In genomic region chr6:39191236-39191930, GRCh38 we compare ENCODE assay signal across 17 cellular contexts. TPM values are rescaled to one million over a fixed set of nuclear protein-coding genes. Genes with fewer than 3 reads are reported as not detected.
DNase-seq lines count a peak whose midpoint lies in the region; ATAC-seq, FAIRE-seq and TF ChIP-seq lines count a peak whose summit lies in the region.
"Had no signal": no experiment of that assay in that cellular context is flagged by ENCODE, and none has a peak within 500 bp of the region (broad histone marks: within the 10 kb centered on the region; RNA-seq: fewer than 3 reads in every experiment).

No MANE protein-coding gene starts in this region.

- H3K18ac ChIP-seq in neuronal stem cell (ENCODE audit: low read length): peak overlapping the region; percentile 30

- H3K4me3 ChIP-seq in Peyer's patch (no peak overlapping the region), kidney (ENCODE audit: low read length in 2 of 2) (no peak overlapping the region), neuronal stem cell (ENCODE audit: low read length in 2 of 2) (no peak overlapping the region), transverse colon (no peak overlapping the region)
- H3K4me3 ChIP-seq: A549, GM23338 had no signal

- no peak for FAIRE-seq in kidney (lab: Jason Lieb, UNC)
- FAIRE-seq: A549, D721Med, GM18507 had no signal

- H3K4me2 ChIP-seq in neuronal stem cell (ENCODE audit: insufficient read depth, low read length, poor library complexity, severe bottlenecking): no peak overlapping the region
- H3K4me2 ChIP-seq: A549, GM23338 had no signal

- WGBS in neuronal stem cell (ENCODE audit: extremely low coverage in 2 of 2, insufficient read length in 2 of 2, insufficient replicate concordance in 1 of 2), 2 donors: no CpG with 5 or more reads among the region's 23 CpGs
- 90% methylated on average over 22 of the region's 23 CpGs; no CpG with 5 or more reads in 1 of the 2 donors for WGBS in transverse colon (ENCODE audit: low coverage in 1 of 2), 2 donors

- H3K79me1 ChIP-seq in neuronal stem cell (ENCODE audit: low read depth, low read length): peaks cover 4% of the 10 kb centered on the region

- peak overlapping the region in 2 of 4 donors; percentile 93 to 96 for H3K27ac ChIP-seq in Peyer's patch
- H3K27ac ChIP-seq in kidney (ENCODE audit: low read depth in 2 of 2, low read length in 2 of 2): no peak overlapping the region
- H3K27ac ChIP-seq in neuronal stem cell (replicated peaks; ENCODE audit: low read length): no peak overlapping the region
- H3K27ac ChIP-seq in transverse colon: no peak overlapping the region
- H3K27ac ChIP-seq: A549, C4-2B had no signal

- H2AFZ ChIP-seq in neuronal stem cell (ENCODE audit: low read length): no peak overlapping the region
- H2AFZ ChIP-seq: GM23338 had no signal

- peaks cover 0 to 51% (median 0%) of the 10 kb centered on the region in 3 donors for H3K36me3 ChIP-seq in Peyer's patch
- peaks cover 19 to 43% of the 10 kb centered on the region in 2 donors for H3K36me3 ChIP-seq in kidney (ENCODE audit: control insufficient read depth in 1 of 2, insufficient read depth in 2 of 2, low read length in 2 of 2)
- H3K36me3 ChIP-seq in neuronal stem cell (replicated peaks in 1 of 2; ENCODE audit: control insufficient read depth in 2 of 2, insufficient read depth in 2 of 2, low read length in 2 of 2): peaks cover 0 to 14% of the 10 kb centered on the region in 2 donors
- peaks cover 0 to 5% (median 2%) of the 10 kb centered on the region in 4 donors for H3K36me3 ChIP-seq in transverse colon
- H3K36me3 ChIP-seq: BE2C had no signal

- H2BK5ac ChIP-seq in neuronal stem cell (ENCODE audit: low read length): no peak overlapping the region

- TF ChIP-seq POLR2A in Peyer's patch (IDR thresholded peaks at IDR 0.05) (no peak), transverse colon (IDR thresholded peaks at IDR 0.05) (no peak)

- no peaks in the 10 kb centered on the region for H3K27me3 ChIP-seq in Peyer's patch
- no peaks in the 10 kb centered on the region for H3K27me3 ChIP-seq in neuronal stem cell (ENCODE audit: control insufficient read depth in 3 of 3, insufficient read depth in 3 of 3, low read depth in 1 of 3, low read length in 3 of 3)
- no peaks in the 10 kb centered on the region for H3K27me3 ChIP-seq in transverse colon
- H3K27me3 ChIP-seq: BE2C had no signal

- no peak for ATAC-seq in HG03565 (IDR thresholded peaks at IDR 0.05; ENCODE audit: unreplicated experiment)
- ATAC-seq: A549 had no signal

- TF ChIP-seq EP300 in transverse colon (IDR thresholded peaks at IDR 0.05; ENCODE audit: low read depth): no peak

- no peak overlapping the region for H3K23ac ChIP-seq in neuronal stem cell (ENCODE audit: low read depth, low read length, poor library complexity)

- H2BK120ac ChIP-seq in neuronal stem cell (ENCODE audit: low read depth, low read length): no peak overlapping the region

- H3K4ac ChIP-seq in neuronal stem cell (ENCODE audit: low read length): no peak overlapping the region

- H4K8ac ChIP-seq in neuronal stem cell (ENCODE audit: low read depth, low read length): no peak overlapping the region

- H4K91ac ChIP-seq in neuronal stem cell (ENCODE audit: low read depth, low read length, poor library complexity): no peak overlapping the region

- peak overlapping the region; percentile 17 for H2AK5ac ChIP-seq in neuronal stem cell (ENCODE audit: low read depth, low read length)

- DNase-seq in Peyer's patch (peak in 2 of 3 donors; percentile 73 to 76), kidney (peak; percentile 62), neuronal stem cell (ENCODE audit: low spot score) (no peak), transverse colon (peak; percentile 47), DMS114 treated with DMSO at 0.1 percent for 48 hours (lab: John Stamatoyannopoulos, UW; ENCODE audit: unreplicated experiment) (no peak), NCI-H748 treated with DMSO at 0.1 percent for 48 hours (lab: John Stamatoyannopoulos, UW) (no peak)
- DNase-seq: BE2C; CD4-positive, alpha-beta memory T cell; H7 had no signal

- intact Hi-C loops in kidney (cut with DNase I) (no loop called here), transverse colon (cut with DNase I; ENCODE audit: low total_unique reads) (no loop called here)

- peak overlapping the region; percentile 42 for H2BK12ac ChIP-seq in neuronal stem cell (ENCODE audit: low read length)

- peaks cover 0 to 48% (median 4%) of the 10 kb centered on the region in 4 donors for H3K4me1 ChIP-seq in Peyer's patch
- peaks cover 9 to 11% of the 10 kb centered on the region in 2 donors for H3K4me1 ChIP-seq in kidney (ENCODE audit: control insufficient read depth in 1 of 2, insufficient read depth in 1 of 2, low read depth in 1 of 2, low read length in 2 of 2)
- peaks cover 8 to 20% of the 10 kb centered on the region in 2 donors for H3K4me1 ChIP-seq in neuronal stem cell (ENCODE audit: control insufficient read depth in 2 of 2, insufficient read depth in 1 of 2, low read depth in 1 of 2, low read length in 2 of 2)
- peaks cover 0 to 36% (median 17%) of the 10 kb centered on the region in 4 donors for H3K4me1 ChIP-seq in transverse colon
- H3K4me1 ChIP-seq: BE2C had no signal

- no peak overlapping the region for H3K9ac ChIP-seq in kidney (ENCODE audit: low read length in 2 of 2)
- H3K9ac ChIP-seq in neuronal stem cell (ENCODE audit: low read depth, low read length, poor library complexity): no peak overlapping the region

- no peaks in the 10 kb centered on the region for H3K9me3 ChIP-seq in Peyer's patch
- no peaks in the 10 kb centered on the region for H3K9me3 ChIP-seq in kidney (ENCODE audit: control insufficient read depth in 1 of 2, low read length in 2 of 2)
- peaks cover 0 to 2% of the 10 kb centered on the region in 2 donors for H3K9me3 ChIP-seq in neuronal stem cell (replicated peaks in 1 of 2; ENCODE audit: control insufficient read depth in 2 of 2, insufficient read depth in 1 of 2, low read depth in 1 of 2, low read length in 2 of 2)
- no peaks in the 10 kb centered on the region for H3K9me3 ChIP-seq in transverse colon
- H3K9me3 ChIP-seq: A549, BE2C had no signal

- in situ Hi-C loops in transverse colon (cut with MboI; ENCODE audit: low pct_ligation_motif_present in 1 of 4, low pct_unique_long_range_greater_than_20kb in 1 of 4, low sequenced_read_pairs in 3 of 4): no loop called here

- H3K14ac ChIP-seq in neuronal stem cell (ENCODE audit: low read length): no peak overlapping the region

- TF ChIP-seq CTCF in Peyer's patch (IDR thresholded peaks at IDR 0.05): no peak
- TF ChIP-seq CTCF in kidney (IDR thresholded peaks at IDR 0.05; ENCODE audit: borderline replicate concordance, extremely low read depth, insufficient read depth): no peak
- no peak for TF ChIP-seq CTCF in transverse colon (IDR thresholded peaks at IDR 0.05)

- H2BK15ac ChIP-seq in neuronal stem cell (ENCODE audit: low read length): no peak overlapping the region

RNA-seq across cellular contexts. Expression of gene KCNK5, which starts 37.9 kb away (rescaled TPM):
- total RNA-seq in Peyer's patch (100 to 1,000 TPM in 3 of 4 donors, 10 to 100 TPM in 1; 10.7 to 150 (median 115) TPM), kidney (77.0 TPM), transverse colon (10 to 100 TPM in 3 of 4 donors, 1 to 10 TPM in 1; 9.6 to 86.0 (median 64.5) TPM)
- 48.4 TPM for polyA plus RNA-seq in kidney (ENCODE audit: insufficient read depth, low read depth, low replicate concordance)
- polyA plus RNA-seq in neuronal stem cell (2013, experiment 1 of 2): 4.8 TPM
- polyA plus RNA-seq in neuronal stem cell (2013, experiment 2 of 2): 4.9 TPM
- polyA plus RNA-seq: AG04450, IgD-negative memory B cell had no signal

Comparison
In these comparisons a context has a peak if more than half of its experiments do, and no peak if none do; other contexts are left out.
1. DNase-seq: peak in Peyer's patch (2 of 3), kidney (single experiment) and transverse colon (single experiment); none in neuronal stem cell (single experiment), DMS114 treated with DMSO at 0.1 percent for 48 hours (single experiment) and NCI-H748 treated with DMSO at 0.1 percent for 48 hours (single experiment).